Comparison of ENCODE assay signal across 14 cellular contexts in the genomic region with DNA sequence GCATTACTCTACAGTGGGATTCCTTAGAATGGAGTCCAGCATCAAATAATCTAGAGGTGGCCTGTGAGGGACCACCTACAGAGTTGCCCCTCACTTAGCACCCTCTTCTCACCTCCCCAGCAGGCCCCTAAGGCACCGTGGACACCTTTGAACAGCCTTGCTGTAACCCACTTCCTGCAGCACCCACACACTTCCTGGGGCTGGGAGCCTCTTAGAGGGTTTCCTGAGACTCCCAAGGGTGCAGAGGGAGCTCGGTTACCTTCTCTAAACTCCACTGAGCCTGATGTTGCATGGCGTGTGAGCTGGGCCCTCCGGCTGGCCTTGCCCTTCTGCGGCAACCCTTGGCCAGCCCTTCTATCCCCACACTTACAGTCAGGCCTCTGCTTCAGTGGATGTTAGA. TPM values are rescaled to one million over a fixed set of nuclear protein-coding genes. Genes with fewer than 3 reads are reported as not detected.
DNase-seq lines count a peak whose midpoint lies in the region; ATAC-seq lines count a peak whose summit lies in the region.
"Had no signal": no experiment of that assay in that cellular context is flagged by ENCODE, and none has a peak within 500 bp of the region (broad histone marks: within the 10 kb centered on the region; RNA-seq: fewer than 3 reads in every experiment).

No MANE protein-coding gene starts in this region.

- peak in 3 of 4 experiments; percentile 11 to 22 (median 19) for DNase-seq in activated CD4-positive, CD25-positive, alpha-beta regulatory T cell (lab: John Stamatoyannopoulos, UW)
- no peak for DNase-seq in activated CD4-positive, CD25-positive, alpha-beta regulatory T cell treated with anti-CD3 and anti-CD28 coated beads, Interleukin-2, amount 50 U/mL, for 72 hours
- peak; percentile 77 for DNase-seq in activated CD8-positive, alpha-beta memory T cell treated with anti-CD3 and anti-CD28 coated beads, Interleukin-2, amount 50 U/mL, for 48 hours
- DNase-seq in naive B cell: no peak
- DNase-seq in G401 (ENCODE audit: low spot score): no peak
- no peak for DNase-seq in foreskin melanocyte
- DNase-seq: 8988T, kidney glomerular epithelial cell, NCI-H146, RPMI8226, thyroid gland had no signal

- H3K4me1 Mint-ChIP-seq in naive B cell: peaks cover 18 to 49% (median 19%) of the 10 kb centered on the region in 3 donors
- H3K4me1 Mint-ChIP-seq in stimulated activated naive CD8-positive, alpha-beta T cell treated with anti-CD3 and anti-CD28 coated beads, Interleukin-15, Interleukin-2, amounts not matched to agents 100 ng/mL and 50 ng/mL, for 24 hours (ENCODE audit: low read depth): peaks cover 100% of the 10 kb centered on the region

- H3K27me3 Mint-ChIP-seq in naive B cell: peaks cover 0 to 10% (median 0%) of the 10 kb centered on the region in 3 donors
- no peaks in the 10 kb centered on the region for H3K27me3 Mint-ChIP-seq in stimulated activated naive CD8-positive, alpha-beta T cell treated with anti-CD3 and anti-CD28 coated beads, Interleukin-15, Interleukin-2, amounts not matched to agents 100 ng/mL and 50 ng/mL, for 24 hours

- H3K27ac Mint-ChIP-seq in naive B cell: peak overlapping the region in 3 of 6 donors; percentile 33 to 77 (median 70)
- H3K27ac Mint-ChIP-seq in stimulated activated naive CD8-positive, alpha-beta T cell treated with anti-CD3 and anti-CD28 coated beads, Interleukin-15, Interleukin-2, amounts not matched to agents 100 ng/mL and 50 ng/mL, for 24 hours: peak overlapping the region; percentile 91
- H3K27ac Mint-ChIP-seq: progenitor cell of endocrine pancreas had no signal

- peaks cover 0 to 1% (median 0%) of the 10 kb centered on the region in 7 donors for H3K9me3 Mint-ChIP-seq in naive B cell
- H3K9me3 Mint-ChIP-seq in stimulated activated naive CD8-positive, alpha-beta T cell treated with anti-CD3 and anti-CD28 coated beads, Interleukin-15, Interleukin-2, amounts not matched to agents 100 ng/mL and 50 ng/mL, for 24 hours: peaks cover 8% of the 10 kb centered on the region

- in situ Hi-C loops in G401 (cut with HindIII; ENCODE audit: low sequenced_read_pairs): no loop called here

- H3K36me3 Mint-ChIP-seq in naive B cell: no peaks in the 10 kb centered on the region
- peaks cover 22% of the 10 kb centered on the region for H3K36me3 Mint-ChIP-seq in stimulated activated naive CD8-positive, alpha-beta T cell treated with anti-CD3 and anti-CD28 coated beads, Interleukin-15, Interleukin-2, amounts not matched to agents 100 ng/mL and 50 ng/mL, for 24 hours (ENCODE audit: low read depth)

- peak overlapping the region in 6 of 8 donors; percentile 18 to 77 (median 52) for H3K4me3 Mint-ChIP-seq in naive B cell
- peak overlapping the region; percentile 77 for H3K4me3 Mint-ChIP-seq in stimulated activated naive CD8-positive, alpha-beta T cell treated with anti-CD3 and anti-CD28 coated beads, Interleukin-15, Interleukin-2, amounts not matched to agents 100 ng/mL and 50 ng/mL, for 24 hours

- ATAC-seq in naive B cell (ENCODE audit: low read depth in 2 of 2): no peak
- ATAC-seq in GM19023 (IDR thresholded peaks at IDR 0.05; ENCODE audit: unreplicated experiment): no peak

RNA-seq across cellular contexts. Expression of a gene that starts 7.3 kb away (rescaled TPM):
- polyA plus RNA-seq in naive B cell (ENCODE audit: low read depth in 6 of 6): 1 to 10 TPM in 2 of 6 donors, under 1 TPM in 2, not detected in 2; 0.22 to 1.3 (median 0.85) TPM
- not detected in 2 replicates for total RNA-seq in G401 (2014; rRNA removed; shearing (Covaris generic))
- total RNA-seq: progenitor cell of endocrine pancreas, thyroid gland had no signal

RNA-seq across cellular contexts. Expression of a gene that starts 45.1 kb away (rescaled TPM):
- 1 to 10 TPM in 3 of 6 donors, under 1 TPM in 2, not detected in 1; 0.45 to 2.0 (median 1.9) TPM for polyA plus RNA-seq in naive B cell (ENCODE audit: low read depth in 6 of 6)
- total RNA-seq in G401 (2014; rRNA removed; shearing (Covaris generic)): 0.75 and 2.5 TPM in 2 replicates

Comparison
In these comparisons a context has a peak if more than half of its experiments do, and no peak if none do; other contexts are left out.
1. DNase-seq: peak in activated CD4-positive, CD25-positive, alpha-beta regulatory T cell (3 of 4) and activated CD8-positive, alpha-beta memory T cell treated with anti-CD3 and anti-CD28 coated beads, Interleukin-2, amount 50 U/mL, for 48 hours (single experiment); none in activated CD4-positive, CD25-positive, alpha-beta regulatory T cell treated with anti-CD3 and anti-CD28 coated beads, Interleukin-2, amount 50 U/mL, for 72 hours (single experiment), naive B cell (single experiment), G401 (single experiment) and foreskin melanocyte (single experiment).